10 cellular contexts compared by ENCODE assay signal in genomic region chr6:5507056-5507722, GRCh38.
DNase-seq lines count a peak whose midpoint lies in the region; ATAC-seq and TF ChIP-seq lines count a peak whose summit lies in the region.
"Had no signal": no experiment of that assay in that cellular context is flagged by ENCODE, and none has a peak within 500 bp of the region (broad histone marks: within the 10 kb centered on the region; RNA-seq: fewer than 3 reads in every experiment).

No MANE protein-coding gene starts in this region.

- H3K36me3 ChIP-seq in HEK293 (ENCODE audit: control insufficient read depth in 2 of 2, insufficient read depth in 1 of 2, low read length in 2 of 2), result no peaks in the 10 kb centered on the region
- H3K36me3 ChIP-seq: gastrocnemius medialis, HAP-1 had no signal

- H3K4me3 ChIP-seq in HEK293 (ENCODE audit: low read depth, low read length), result no peak overlapping the region
- H3K4me3 ChIP-seq: gastrocnemius medialis, HAP-1 had no signal

- ATAC-seq in GM18907 (IDR thresholded peaks at IDR 0.05; ENCODE audit: unreplicated experiment), result peak; percentile 94
- ATAC-seq: gastrocnemius medialis had no signal

- CTCF ChIA-PET in HEK293 (lab: Yijun Ruan, JAX), result interaction anchor here (0.7 to 0.9 kb wide), 2 partner anchors 8 to 23 kb away, joined by 3 to 4 read pairs; no protein-coding TSS in a partner anchor

- peak; percentile 13 for DNase-seq in HK-2 (ENCODE audit: unreplicated experiment)
- peak; percentile 83 for DNase-seq in renal cortical epithelial cell (ENCODE audit: low read depth)
- no peak for DNase-seq in AG08395 (ENCODE audit: low spot score)
- DNase-seq in DMS153 (lab: John Stamatoyannopoulos, UW), result no peak
- no peak for DNase-seq in NCI-H526 (lab: John Stamatoyannopoulos, UW)
- DNase-seq: gastrocnemius medialis; NK-92 treated with Interleukin-12 subunit alpha and Interleukin-12 subunit beta, amount 100 ng/mL, for 24 hours had no signal

- H3K9me3 ChIP-seq in HEK293 (ENCODE audit: control insufficient read depth, insufficient read depth, low read depth, low read length), result no peaks in the 10 kb centered on the region
- H3K9me3 ChIP-seq: gastrocnemius medialis, HAP-1 had no signal

- TF ChIP-seq CTCF in HEK293 (tag by site-specific recombination; IDR thresholded peaks at IDR 0.05), result no peak

- H3K27ac ChIP-seq in HEK293 (ENCODE audit: extremely low read depth, low read depth, low read length), result no peak overlapping the region
- H3K27ac ChIP-seq: gastrocnemius medialis had no signal

- POLR2A ChIA-PET in HEK293 (lab: Yijun Ruan, JAX), result no interaction called here

- H3K4me1 ChIP-seq in HEK293 (ENCODE audit: control insufficient read depth, insufficient read depth, low read length), result peaks cover 6% of the 10 kb centered on the region; the same call in 1 of the 2 replicates
- H3K4me1 ChIP-seq: gastrocnemius medialis, HAP-1 had no signal

TF ChIP-seq in HEK293, 187 proteins besides CTCF, POLR2A, EP300 and RAD21:
- TF ChIP-seq ZNF639 (tag by site-specific recombination; IDR thresholded peaks at IDR 0.05) (no peak), PRDM1 (tag by site-specific recombination; IDR thresholded peaks at IDR 0.05) (peak; percentile 49; the same call in 1 of the 2 replicates), AEBP2 (tag by site-specific recombination; IDR thresholded peaks at IDR 0.05; ENCODE audit: borderline replicate concordance) (no peak)

Comparison
In these comparisons a context has a peak if more than half of its experiments do, and no peak if none do; other contexts are left out.
1. DNase-seq: peak in HK-2 (single experiment) and renal cortical epithelial cell (single experiment); none in AG08395 (single experiment), DMS153 (single experiment) and NCI-H526 (0 of 2).